Comparison of ENCODE assay signal across 22 cellular contexts in the genomic region with DNA sequence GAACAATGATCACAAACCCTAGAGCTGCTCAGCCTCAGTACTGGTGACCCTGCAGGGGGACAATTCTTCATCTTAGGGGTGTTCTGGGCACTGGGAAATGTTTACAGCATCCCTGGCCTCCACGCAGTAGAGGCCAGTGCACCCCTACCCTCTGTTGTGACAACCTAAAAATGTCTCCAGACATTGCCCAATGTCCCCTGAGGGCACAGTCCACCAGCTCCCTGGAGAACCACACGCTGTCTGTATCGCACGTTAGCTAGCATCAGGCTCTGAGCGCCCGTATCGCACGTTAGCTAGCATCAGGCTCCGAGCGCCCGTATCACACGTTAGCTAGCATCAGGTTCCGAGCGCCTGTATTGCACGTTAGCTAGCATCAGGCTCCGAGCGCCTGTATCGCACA.
"Had no signal": no experiment of that assay in that cellular context is flagged by ENCODE, and none has a peak within 500 bp of the region (broad histone marks: within the 10 kb centered on the region; RNA-seq: fewer than 3 reads in every experiment).

No MANE protein-coding gene starts in this region.

- H3K9me3 ChIP-seq: MG63, SK-N-SH had no signal

- H3K4me2 ChIP-seq: SK-N-SH had no signal

- H3K4me3 ChIP-seq: MG63 had no signal

- H3K27ac ChIP-seq: RWPE1 had no signal

- DNase-seq: IMR-90; Karpas-422; KG1; MG63; NCI-H1092 treated with DMSO at 0.1 percent for 48 hours; NCI-H1436 treated with DMSO at 0.1 percent for 48 hours; NCI-H1694; NCI-H187 treated with DMSO at 0.1 percent for 48 hours; NCI-H2081; NCI-H2107; NCI-H2227 treated with DMSO at 0.1 percent for 48 hours; NCI-H524; NCI-H526 treated with DMSO at 0.1 percent for 48 hours; NCI-H748 treated with DMSO at 0.1 percent for 48 hours; NK-92 treated with Interleukin-12 subunit alpha and Interleukin-12 subunit beta, amount 100 ng/mL, for 24 hours; SHP77; SK-N-SH; SW 1271; T-cell had no signal

- H3K27me3 ChIP-seq: MG63 had no signal

- H3K36me3 ChIP-seq: MG63 had no signal

- H3K9ac ChIP-seq: SK-N-SH had no signal

- ATAC-seq: Panc1, PC-3, T-cell had no signal
